ENCODE assay signal across 8 cellular contexts in genomic region chr19:49378501-49378900, GRCh38. TPM values are rescaled to one million over a fixed set of nuclear protein-coding genes. Genes with fewer than 3 reads are reported as not detected.
"Had no signal": no experiment of that assay in that cellular context is flagged by ENCODE, and none has a peak within 500 bp of the region (broad histone marks: within the 10 kb centered on the region; RNA-seq: fewer than 3 reads in every experiment).

No MANE protein-coding gene starts in this region.

- H3K4me3 ChIP-seq: GM23338 had no signal

- H3K4me2 ChIP-seq: GM23338 had no signal

- H2AFZ ChIP-seq: GM23338 had no signal

- H3K27ac Mint-ChIP-seq: GM23338, H9, IgD-negative memory B cell had no signal

- H3K4me1 Mint-ChIP-seq: GM23338 had no signal

- H3K27ac ChIP-seq: HL-60 had no signal

- DNase-seq: H9, HCEC 1CT had no signal

- H3K4me3 Mint-ChIP-seq: GM23338, H9, IgD-negative memory B cell had no signal

RNA-seq across cellular contexts. Expression of gene KASH5, which starts 9.5 kb away (rescaled TPM):
- total RNA-seq: GM23338, H9, HepG2, HT1080 had no signal
- polyA plus RNA-seq: HepG2, IgD-negative memory B cell had no signal

RNA-seq across cellular contexts. Expression of gene DKKL1, which starts 14.8 kb away (rescaled TPM):
- total RNA-seq: HT1080 had no signal

RNA-seq across cellular contexts. Expression of gene CD37, which starts 43.3 kb away (rescaled TPM):
- total RNA-seq: GM23338, H1, H9, HepG2, HT1080 had no signal
- polyA plus RNA-seq: H1, HepG2 had no signal

RNA-seq across cellular contexts. Expression of gene PTH2, which starts 44.7 kb away (rescaled TPM):
- total RNA-seq: GM23338, H1, HepG2, HT1080 had no signal
- polyA plus RNA-seq: H1, HepG2, IgD-negative memory B cell had no signal
